17 cellular contexts compared by ENCODE assay signal in the genomic region with DNA sequence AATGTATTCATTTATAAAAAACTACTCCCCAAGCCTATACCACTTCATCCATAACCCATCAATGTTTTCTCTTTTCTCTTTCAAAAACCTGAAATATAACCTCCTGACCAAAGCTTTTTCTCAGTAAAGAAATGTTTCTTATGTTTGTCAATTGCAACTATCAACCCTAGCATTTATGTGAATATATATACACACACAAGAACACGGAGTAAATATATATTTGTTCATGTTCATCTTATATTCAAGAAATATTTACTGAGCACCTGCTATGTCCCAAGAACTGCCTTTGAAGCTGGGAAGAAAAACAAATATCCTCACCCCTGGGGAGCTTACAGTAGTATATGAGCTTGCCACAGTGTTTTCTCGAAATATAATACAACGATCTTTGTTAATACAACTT. TPM values are rescaled to one million over a fixed set of nuclear protein-coding genes. Genes with fewer than 3 reads are reported as not detected.
DNase-seq lines count a peak whose midpoint lies in the region; ATAC-seq, FAIRE-seq and TF ChIP-seq lines count a peak whose summit lies in the region.
"Had no signal": no experiment of that assay in that cellular context is flagged by ENCODE, and none has a peak within 500 bp of the region (broad histone marks: within the 10 kb centered on the region; RNA-seq: fewer than 3 reads in every experiment).

No MANE protein-coding gene starts in this region.

- POLR2A ChIA-PET in activated CD8-positive, alpha-beta T cell treated with anti-CD3 and anti-CD28 coated beads for 36 hours (lab: Charles Lee) = no interaction called here
- POLR2A ChIA-PET in activated CD8-positive, alpha-beta T cell treated with anti-CD3 and anti-CD28 coated beads, Interleukin-2, amount 10 ng/mL, durations not matched to agents 7 days and 5 days (lab: Charles Lee) = no interaction called here
- POLR2A ChIA-PET in A549 (lab: Yijun Ruan, JAX) = no interaction called here
- POLR2A ChIA-PET in naive thymus-derived CD4-positive, alpha-beta T cell (lab: Charles Lee) = interaction anchor here (0.5 to 1.1 kb wide), 4 partner anchors 102 to 196 kb away, joined by 3 to 5 read pairs (median 4); no protein-coding TSS in a partner anchor

- H3K9me3 Mint-ChIP-seq in activated CD8-positive, alpha-beta T cell treated with anti-CD3 and anti-CD28 coated beads for 36 hours = no peaks in the 10 kb centered on the region
- no peaks in the 10 kb centered on the region for H3K9me3 Mint-ChIP-seq in activated CD8-positive, alpha-beta T cell treated with anti-CD3 and anti-CD28 coated beads, Interleukin-2, amount 10 ng/mL, durations not matched to agents 7 days and 5 days (ENCODE audit: insufficient read depth)
- H3K9me3 Mint-ChIP-seq in naive thymus-derived CD4-positive, alpha-beta T cell = no peaks in the 10 kb centered on the region
- H3K9me3 Mint-ChIP-seq: CD4-positive, CD25-positive, alpha-beta regulatory T cell had no signal

- no peaks in the 10 kb centered on the region for H3K27me3 Mint-ChIP-seq in activated CD8-positive, alpha-beta T cell treated with anti-CD3 and anti-CD28 coated beads for 36 hours
- H3K27me3 Mint-ChIP-seq in activated CD8-positive, alpha-beta T cell treated with anti-CD3 and anti-CD28 coated beads, Interleukin-2, amount 10 ng/mL, durations not matched to agents 7 days and 5 days (ENCODE audit: low read depth) = no peaks in the 10 kb centered on the region
- no peaks in the 10 kb centered on the region for H3K27me3 Mint-ChIP-seq in naive thymus-derived CD4-positive, alpha-beta T cell

- no peak for ATAC-seq in activated CD8-positive, alpha-beta T cell treated with anti-CD3 and anti-CD28 coated beads for 36 hours
- no peak for ATAC-seq in activated CD8-positive, alpha-beta T cell treated with anti-CD3 and anti-CD28 coated beads, Interleukin-2, amount 10 ng/mL, durations not matched to agents 7 days and 5 days
- no peak for ATAC-seq in A549
- no peak for ATAC-seq in naive thymus-derived CD4-positive, alpha-beta T cell
- ATAC-seq: GM12878, HCT116 had no signal

- 91% methylated on average over 3 of the region's 3 CpGs for WGBS in A549 (ENCODE audit: missing lambda C conversion rate)

- no peaks in the 10 kb centered on the region for H3K36me3 ChIP-seq in SU-DHL-6 (ENCODE audit: low read length)
- H3K36me3 ChIP-seq in naive thymus-derived CD4-positive, alpha-beta T cell (ENCODE audit: control insufficient read depth in 2 of 3, insufficient read depth in 3 of 3, low read length in 3 of 3) = peaks cover 0 to 8% (median 0%) of the 10 kb centered on the region in 3 experiments

- peaks cover 84% of the 10 kb centered on the region for H3K79me2 ChIP-seq in SU-DHL-6 (ENCODE audit: insufficient read depth, low read length)

- no peak for TF ChIP-seq POLR2A in A549 (IDR thresholded peaks at IDR 0.05; ENCODE audit: low read length)

- intact Hi-C loops in activated CD8-positive, alpha-beta T cell treated with anti-CD3 and anti-CD28 coated beads for 36 hours (cut with micrococcal nuclease) = no loop called here
- intact Hi-C loops in naive thymus-derived CD4-positive, alpha-beta T cell (cut with micrococcal nuclease) = loop anchor here in 1 of 2 donors (10.0 kb wide), 2 partner anchors 572 to 912 kb away; a partner anchor contains a TSS

- H3F3A ChIP-seq in SU-DHL-6 (ENCODE audit: insufficient read depth) = 0 out of 2 replicates have a peak, but pooled peaks cover 3% of the 10 kb centered on the region

- no peak overlapping the region for H3K9ac ChIP-seq in SU-DHL-6 (ENCODE audit: low read length)
- H3K9ac ChIP-seq: BLaER1 treated with 17β-estradiol and CSF1 and Interleukin-3, amounts not matched to agents 10 nM and 100 nM had no signal

- no peak overlapping the region for H2AFZ ChIP-seq in SU-DHL-6 (ENCODE audit: low read depth, low read length, severe bottlenecking)

- peaks cover 36% of the 10 kb centered on the region; the same call in 1 of the 2 replicates for H4K20me1 ChIP-seq in SU-DHL-6 (ENCODE audit: low read depth, low read length)

- H3K9me3 ChIP-seq in A549 (no peaks in the 10 kb centered on the region), SU-DHL-6 (ENCODE audit: insufficient read depth, low read length) (no peaks in the 10 kb centered on the region)
- H3K9me3 ChIP-seq in naive thymus-derived CD4-positive, alpha-beta T cell (ENCODE audit: control insufficient read depth in 2 of 3, low read length in 3 of 3) = no peaks in the 10 kb centered on the region
- H3K9me3 ChIP-seq: BLaER1 treated with 17β-estradiol and CSF1 and Interleukin-3, amounts not matched to agents 10 nM and 100 nM had no signal

- H3K4me3 ChIP-seq in A549 = no peak overlapping the region
- no peak overlapping the region for H3K4me3 ChIP-seq in SU-DHL-6 (ENCODE audit: insufficient read depth, low read length, poor library complexity, severe bottlenecking)
- H3K4me3 ChIP-seq in naive thymus-derived CD4-positive, alpha-beta T cell (ENCODE audit: low read length) = no peak overlapping the region
- H3K4me3 ChIP-seq: BLaER1 treated with 17β-estradiol and CSF1 and Interleukin-3, amounts not matched to agents 10 nM and 100 nM had no signal

- no peak overlapping the region for H3K4me3 Mint-ChIP-seq in activated CD8-positive, alpha-beta T cell treated with anti-CD3 and anti-CD28 coated beads for 36 hours
- H3K4me3 Mint-ChIP-seq in activated CD8-positive, alpha-beta T cell treated with anti-CD3 and anti-CD28 coated beads, Interleukin-2, amount 10 ng/mL, durations not matched to agents 7 days and 5 days = no peak overlapping the region
- peak overlapping the region in 7 of 10 donors; percentile 8 to 37 (median 12) for H3K4me3 Mint-ChIP-seq in naive thymus-derived CD4-positive, alpha-beta T cell

- no peaks in the 10 kb centered on the region for H3K9me2 ChIP-seq in SU-DHL-6 (replicated peaks; ENCODE audit: insufficient read depth, low read length)

- peak overlapping the region; percentile 2 for H3K27ac Mint-ChIP-seq in activated CD8-positive, alpha-beta T cell treated with anti-CD3 and anti-CD28 coated beads for 36 hours
- no peak overlapping the region for H3K27ac Mint-ChIP-seq in activated CD8-positive, alpha-beta T cell treated with anti-CD3 and anti-CD28 coated beads, Interleukin-2, amount 10 ng/mL, durations not matched to agents 7 days and 5 days
- peak overlapping the region in 1 of 9 donors; percentile 41 for H3K27ac Mint-ChIP-seq in naive thymus-derived CD4-positive, alpha-beta T cell

- TF ChIP-seq CTCF in activated CD8-positive, alpha-beta T cell treated with anti-CD3 and anti-CD28 coated beads for 36 hours (IDR thresholded peaks at IDR 0.05) = no peak
- TF ChIP-seq CTCF in A549 (IDR thresholded peaks at IDR 0.05) (no peak), SU-DHL-6 (IDR thresholded peaks at IDR 0.05; ENCODE audit: insufficient read depth, low read length, poor library complexity, severe bottlenecking) (no peak)

- TF ChIP-seq RAD21 in A549 (conservative IDR thresholded peaks at IDR 0.05 in 1 of 2, IDR thresholded peaks at IDR 0.05 in 1 of 2) = no peak

- no peaks in the 10 kb centered on the region for H3K36me3 Mint-ChIP-seq in activated CD8-positive, alpha-beta T cell treated with anti-CD3 and anti-CD28 coated beads for 36 hours (ENCODE audit: low read depth)
- H3K36me3 Mint-ChIP-seq in activated CD8-positive, alpha-beta T cell treated with anti-CD3 and anti-CD28 coated beads, Interleukin-2, amount 10 ng/mL, durations not matched to agents 7 days and 5 days (ENCODE audit: low read depth) = peaks cover 7% of the 10 kb centered on the region
- H3K36me3 Mint-ChIP-seq in naive thymus-derived CD4-positive, alpha-beta T cell = peaks cover 0 to 4% (median 0%) of the 10 kb centered on the region in 5 donors

- FAIRE-seq in A549 (lab: Jason Lieb, UNC) = no peak
- FAIRE-seq: GM12878, GM18507 had no signal

- CTCF ChIA-PET in activated CD8-positive, alpha-beta T cell treated with anti-CD3 and anti-CD28 coated beads for 36 hours (lab: Charles Lee) = interaction anchor here (0.9 to 5.7 kb wide), 6 partner anchors 13 to 266 kb away, joined by 3 to 54 read pairs (median 4); no protein-coding TSS in a partner anchor
- CTCF ChIA-PET in activated CD8-positive, alpha-beta T cell treated with anti-CD3 and anti-CD28 coated beads, Interleukin-2, amount 10 ng/mL, durations not matched to agents 7 days and 5 days (lab: Charles Lee) = interaction anchor here (0.5 to 5.3 kb wide), 7 partner anchors 10 to 196 kb away, joined by 3 to 61 read pairs (median 4); no protein-coding TSS in a partner anchor
- CTCF ChIA-PET in A549 (lab: Yijun Ruan, JAX) = interaction anchor here (0.9 to 2.3 kb wide), 5 partner anchors 13 to 196 kb away, joined by 3 to 8 read pairs (median 4); no protein-coding TSS in a partner anchor
- CTCF ChIA-PET in naive thymus-derived CD4-positive, alpha-beta T cell (lab: Charles Lee) = interaction anchor here (0.5 to 2.0 kb wide), 4 partner anchors 11 to 158 kb away, joined by 3 to 20 read pairs (median 4); no protein-coding TSS in a partner anchor

- H3K4me1 Mint-ChIP-seq in activated CD8-positive, alpha-beta T cell treated with anti-CD3 and anti-CD28 coated beads for 36 hours (ENCODE audit: low read depth) = peaks cover 52% of the 10 kb centered on the region
- H3K4me1 Mint-ChIP-seq in activated CD8-positive, alpha-beta T cell treated with anti-CD3 and anti-CD28 coated beads, Interleukin-2, amount 10 ng/mL, durations not matched to agents 7 days and 5 days (ENCODE audit: low read depth) = peaks cover 28% of the 10 kb centered on the region
- peaks cover 48 to 82% (median 72%) of the 10 kb centered on the region in 7 donors for H3K4me1 Mint-ChIP-seq in naive thymus-derived CD4-positive, alpha-beta T cell

- no peak overlapping the region for H3K27ac ChIP-seq in A549
- no peak overlapping the region for H3K27ac ChIP-seq in SU-DHL-6 (ENCODE audit: low read depth, low read length)
- H3K27ac ChIP-seq in naive thymus-derived CD4-positive, alpha-beta T cell (ENCODE audit: low read depth, low read length) = no peak overlapping the region
- H3K27ac ChIP-seq: 22Rv1; BLaER1 treated with 17β-estradiol and CSF1 and Interleukin-3, amounts not matched to agents 10 nM and 100 nM; HL-60 had no signal

- peak overlapping the region; percentile 86; the same call in 2 of the 3 replicates for H3K4me2 ChIP-seq in A549
- H3K4me2 ChIP-seq in SU-DHL-6 (ENCODE audit: low read depth, low read length, poor library complexity, severe bottlenecking) = peak overlapping the region; percentile 74

- H3K27me3 ChIP-seq in SU-DHL-6 (ENCODE audit: low read length) = no peaks in the 10 kb centered on the region
- H3K27me3 ChIP-seq in naive thymus-derived CD4-positive, alpha-beta T cell (ENCODE audit: control insufficient read depth in 2 of 2, insufficient read depth in 2 of 2, low read length in 2 of 2) = no peaks in the 10 kb centered on the region
- H3K27me3 ChIP-seq: BLaER1 treated with 17β-estradiol and CSF1 and Interleukin-3, amounts not matched to agents 10 nM and 100 nM had no signal

- no peak for DNase-seq in activated CD8-positive, alpha-beta T cell treated with anti-CD3 and anti-CD28 coated beads for 36 hours
- no peak for DNase-seq in activated CD8-positive, alpha-beta T cell treated with anti-CD3 and anti-CD28 coated beads, Interleukin-2, amount 10 ng/mL, durations not matched to agents 7 days and 5 days
- DNase-seq in A549 (ENCODE audit: low read depth in 1 of 2, low spot score in 1 of 2) (no peak), NCI-H187 (lab: John Stamatoyannopoulos, UW) (no peak)
- DNase-seq in naive thymus-derived CD4-positive, alpha-beta T cell = no peak
- no peak for DNase-seq in stimulated activated naive CD4-positive, alpha-beta T cell treated with Interleukin-2 at 50 U/mL for 16 hours (lab: John Stamatoyannopoulos, UW)
- DNase-seq: AML-193; CD4-positive, CD25-positive, alpha-beta regulatory T cell; DMS79 had no signal

- no peak for TF ChIP-seq EP300 in A549 (IDR thresholded peaks at IDR 0.05)

- H3K4me1 ChIP-seq in A549 = peaks cover 68% of the 10 kb centered on the region
- peaks cover 14 to 24% of the 10 kb centered on the region in 2 donors for H3K4me1 ChIP-seq in naive thymus-derived CD4-positive, alpha-beta T cell (ENCODE audit: control insufficient read depth in 2 of 2, insufficient read depth in 2 of 2, low read length in 2 of 2)

RNA-seq across cellular contexts. Expression of a gene that starts 3.5 kb away (rescaled TPM):
- 10 to 100 TPM; 37.4 to 40.0 TPM for total RNA-seq in activated CD8-positive, alpha-beta T cell treated with anti-CD3 and anti-CD28 coated beads for 36 hours
- 10 to 100 TPM; 65.0 to 65.1 TPM for total RNA-seq in activated CD8-positive, alpha-beta T cell treated with anti-CD3 and anti-CD28 coated beads, Interleukin-2, amount 10 ng/mL, durations not matched to agents 7 days and 5 days
- polyA plus RNA-seq in A549 (2011; rRNA removed) (6.8 and 12.8 TPM in 2 replicates), A549 (2017; fragmentation: RNase III; extraction: RNeasy Plus Mini Kit Qiagen cat#74134 plus additional on column Dnase treatment) (41.6 to 48.5 TPM (median 48.3 TPM) in 3 replicates)
- 10.8 and 13.9 TPM in 2 replicates for polyA plus RNA-seq in A549 (2012; cell fraction: cytosol; rRNA removed)
- 42.4 and 49.9 TPM in 2 replicates for polyA plus RNA-seq in A549 (2012; cell fraction: nucleus; rRNA removed)
- polyA minus RNA-seq in A549 (2011; rRNA and poly(A)+ RNA removed) = 52.3 and 59.4 TPM in 2 replicates
- total RNA-seq in naive thymus-derived CD4-positive, alpha-beta T cell = 100 to 1,000 TPM in 3 of 5 experiments, 10 to 100 TPM in 2; 64.0 to 114 (median 104) TPM
- polyA plus RNA-seq in naive thymus-derived CD4-positive, alpha-beta T cell = 10 to 100 TPM; 17.6 to 35.4 TPM

RNA-seq across cellular contexts. Expression of a gene that starts 46.2 kb away (rescaled TPM):
- total RNA-seq in activated CD8-positive, alpha-beta T cell treated with anti-CD3 and anti-CD28 coated beads for 36 hours = not detected
- total RNA-seq in activated CD8-positive, alpha-beta T cell treated with anti-CD3 and anti-CD28 coated beads, Interleukin-2, amount 10 ng/mL, durations not matched to agents 7 days and 5 days = not detected
- polyA plus RNA-seq in A549 (2011; rRNA removed) = not detected in 2 replicates
- polyA plus RNA-seq in A549 (2012; cell fraction: cytosol; rRNA removed) = 0.05 and 0.09 TPM in 2 replicates
- polyA plus RNA-seq in A549 (2012; cell fraction: nucleus; rRNA removed) = 0.28 TPM in 1 of 2 replicates, not detected in the other
- polyA plus RNA-seq in A549 (2017; fragmentation: RNase III; extraction: RNeasy Plus Mini Kit Qiagen cat#74134 plus additional on column Dnase treatment) = not detected in 3 replicates
- polyA minus RNA-seq in A549 (2011; rRNA and poly(A)+ RNA removed) = 0.33 TPM in 1 of 2 replicates, not detected in the other
- not detected for total RNA-seq in naive thymus-derived CD4-positive, alpha-beta T cell
- not detected for polyA plus RNA-seq in naive thymus-derived CD4-positive, alpha-beta T cell
- total RNA-seq: CD4-positive, CD25-positive, alpha-beta regulatory T cell; GM12878; H4 had no signal
- polyA plus RNA-seq: CD4-positive, CD25-positive, alpha-beta regulatory T cell; GM12878 had no signal

Comparison
In these comparisons a context has a peak if more than half of its experiments do, and no peak if none do; other contexts are left out.
1. H3K4me3 Mint-ChIP-seq: peak in naive thymus-derived CD4-positive, alpha-beta T cell (7 of 10); none in activated CD8-positive, alpha-beta T cell treated with anti-CD3 and anti-CD28 coated beads for 36 hours (single experiment) and activated CD8-positive, alpha-beta T cell treated with anti-CD3 and anti-CD28 coated beads, Interleukin-2, amount 10 ng/mL, durations not matched to agents 7 days and 5 days (single experiment).